Comparison of ENCODE assay signal across 8 cellular contexts in the genomic region with DNA sequence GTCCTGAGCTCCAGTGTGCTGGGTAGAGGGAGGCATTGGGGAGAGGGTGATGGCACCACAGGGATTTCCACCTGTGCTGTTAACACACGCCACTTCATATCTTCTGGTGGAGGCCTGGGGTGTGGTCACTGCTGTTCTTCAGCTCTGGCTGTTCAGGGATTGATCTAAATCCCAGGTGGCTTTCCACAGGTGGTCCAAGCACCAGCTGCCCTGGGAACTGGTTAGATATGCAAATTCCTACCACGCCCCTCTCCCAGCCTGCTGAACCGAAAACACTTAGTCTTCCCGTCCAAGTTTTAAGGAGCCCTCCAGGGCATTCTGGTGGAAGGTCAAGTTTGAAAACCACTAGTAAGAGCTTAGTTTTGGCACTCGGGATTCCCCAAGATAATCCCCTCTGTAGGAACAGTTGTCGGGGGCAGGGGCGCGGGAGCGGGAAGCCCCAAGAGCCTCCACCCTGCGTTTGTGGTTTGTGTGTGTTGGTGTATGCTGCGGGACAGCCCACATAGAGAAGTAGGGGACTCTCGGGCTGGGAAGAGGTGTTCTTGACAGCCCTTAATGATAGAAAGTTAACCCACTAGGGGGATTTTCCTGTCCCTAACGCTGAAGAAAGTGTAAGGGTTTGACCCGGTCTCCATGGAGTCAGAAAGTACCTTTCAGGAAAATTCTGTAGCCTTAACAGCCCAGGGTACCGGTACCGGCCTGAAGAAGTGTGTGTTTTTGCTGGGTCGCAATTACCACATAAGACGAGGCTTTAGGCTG. TPM values are rescaled to one million over a fixed set of nuclear protein-coding genes. Genes with fewer than 3 reads are reported as not detected.
A peak's percentile ranks its signal among the peaks of the same experiment; 100 is the strongest.
DNase-seq lines count a peak whose midpoint lies in the region; ATAC-seq, FAIRE-seq and TF ChIP-seq lines count a peak whose summit lies in the region.

No MANE protein-coding gene starts in this region.

- H3K4me3 ChIP-seq in small intestine (ENCODE audit: low read depth in 1 of 2, low read length in 2 of 2) = no peak overlapping the region

- peak; percentile 32 for ATAC-seq in GM18907 (IDR thresholded peaks at IDR 0.05; ENCODE audit: unreplicated experiment)

- H3K36me3 Mint-ChIP-seq in glutamatergic neuron (ENCODE audit: unreplicated experiment) = no peaks in the 10 kb centered on the region

- H3K4me1 ChIP-seq in small intestine (ENCODE audit: control insufficient read depth in 2 of 2, insufficient read depth in 1 of 2, low read depth in 1 of 2, low read length in 1 of 2) = peaks cover 0 to 15% of the 10 kb centered on the region in 2 donors

- no peaks in the 10 kb centered on the region for H3K27me3 ChIP-seq in small intestine (ENCODE audit: control insufficient read depth in 2 of 2, insufficient read depth in 2 of 2, low read length in 2 of 2)

- no peaks in the 10 kb centered on the region for H3K9me3 ChIP-seq in small intestine (ENCODE audit: control insufficient read depth, low read depth)

- peaks cover 18% of the 10 kb centered on the region for H3K27me3 Mint-ChIP-seq in glutamatergic neuron (ENCODE audit: unreplicated experiment)

- WGBS in small intestine, 3 donors = 35 to 52% (median 36%) methylated on average over 18 of the region's 18 CpGs

- peaks cover 16% of the 10 kb centered on the region for H3K9me3 Mint-ChIP-seq in glutamatergic neuron (ENCODE audit: unreplicated experiment)

- peak overlapping the region; percentile 42 for H3K4me3 Mint-ChIP-seq in glutamatergic neuron (ENCODE audit: unreplicated experiment)

- peak; percentile 22 for DNase-seq in M059J (ENCODE audit: low read depth)
- peak; percentile 39 for DNase-seq in glutamatergic neuron
- DNase-seq in small intestine = peak; percentile 42
- no peak for DNase-seq in middle frontal gyrus (ENCODE audit: extremely low spot score, low spot score)
- DNase-seq in NK-92 treated with Interleukin-12 subunit alpha and Interleukin-12 subunit beta, amount 100 ng/mL, for 24 hours (lab: John Stamatoyannopoulos, UW) = no peak
- DNase-seq in NCI-H446 (lab: John Stamatoyannopoulos, UW) = no peak
- no peak for DNase-seq in UCSD-AML1 (lab: John Stamatoyannopoulos, UW; ENCODE audit: unreplicated experiment)

- H3K4me1 Mint-ChIP-seq in glutamatergic neuron (ENCODE audit: low read depth, unreplicated experiment) = peaks cover 30% of the 10 kb centered on the region

- peak overlapping the region; percentile 70 for H3K27ac Mint-ChIP-seq in glutamatergic neuron (ENCODE audit: unreplicated experiment)

- H3K27ac ChIP-seq in small intestine (ENCODE audit: low read depth in 1 of 2, low read length in 1 of 2) = peak overlapping the region in 1 of 2 donors; percentile 89

- H3K36me3 ChIP-seq in small intestine (ENCODE audit: control insufficient read depth in 2 of 2, insufficient read depth in 2 of 2, low read length in 2 of 2) = peaks cover 0 to 5% of the 10 kb centered on the region in 2 donors

- FAIRE-seq in small intestine (lab: Jason Lieb, UNC) = no peak

- no peak for TF ChIP-seq CTCF in glutamatergic neuron (IDR thresholded peaks at IDR 0.05; ENCODE audit: partially characterized antibody, unreplicated experiment)

RNA-seq across cellular contexts. Expression of gene DEPP1, which starts 5.1 kb away (rescaled TPM):
- 38.0 and 38.8 TPM in 2 replicates for total RNA-seq in M059J (2014; rRNA removed; shearing (Covaris generic))
- 13.6 TPM for total RNA-seq in glutamatergic neuron (ENCODE audit: unreplicated experiment)
- polyA plus RNA-seq in small intestine = 10 to 100 TPM in 1 of 3 donors, 1 to 10 TPM in 2; 4.0 to 39.4 (median 6.8) TPM

RNA-seq across cellular contexts. Expression of gene RASSF4, which starts 13.9 kb away (rescaled TPM):
- 8.4 and 13.4 TPM in 2 replicates for total RNA-seq in M059J (2014; rRNA removed; shearing (Covaris generic))
- total RNA-seq in glutamatergic neuron (ENCODE audit: unreplicated experiment) = 137 TPM
- 100 to 1,000 TPM in 1 of 3 donors, 10 to 100 TPM in 2; 16.9 to 136 (median 86.7) TPM for polyA plus RNA-seq in small intestine

RNA-seq across cellular contexts. Expression of gene ZNF22, which starts 27.2 kb away (rescaled TPM):
- total RNA-seq in M059J (2014; rRNA removed; shearing (Covaris generic)) = 22.9 and 25.5 TPM in 2 replicates
- total RNA-seq in glutamatergic neuron (ENCODE audit: unreplicated experiment) = 40.2 TPM
- 10 to 100 TPM in 2 of 3 donors, 1 to 10 TPM in 1; 8.1 to 14.5 (median 12.2) TPM for polyA plus RNA-seq in small intestine

Comparison
In these comparisons a context has a peak if more than half of its experiments do, and no peak if none do; other contexts are left out.
1. DNase-seq: peak in M059J (single experiment), glutamatergic neuron (single experiment) and small intestine (single experiment); none in middle frontal gyrus (single experiment), NK-92 treated with Interleukin-12 subunit alpha and Interleukin-12 subunit beta, amount 100 ng/mL, for 24 hours (single experiment), NCI-H446 (0 of 2) and UCSD-AML1 (single experiment).